8 cellular contexts compared by ENCODE assay signal in genomic region chr16:85220125-85220839, GRCh38.
DNase-seq lines count a peak whose midpoint lies in the region; ATAC-seq, FAIRE-seq and TF ChIP-seq lines count a peak whose summit lies in the region.

No MANE protein-coding gene starts in this region.

- no peak for TF ChIP-seq RAD21 in A549 (conservative IDR thresholded peaks at IDR 0.05 in 1 of 2, IDR thresholded peaks at IDR 0.05 in 1 of 2)

- peak overlapping the region; percentile 86 to 96 (median 90) for H3K27ac Mint-ChIP-seq in brain

- ATAC-seq in A549 = peak in 1 of 2 experiments; percentile 33; a peak in 2 of 6 replicates

- H3K36me3 Mint-ChIP-seq in brain = no peaks in the 10 kb centered on the region

- H3K27ac ChIP-seq in A549 = peak overlapping the region in 1 of 2 experiments; percentile 57; a peak in 2 of 6 replicates

- 0 out of 3 replicates have a peak overlapping the region, but pooled peaks have one; percentile 16 for H3K4me2 ChIP-seq in A549

- peaks cover 0 to 3% (median 0%) of the 10 kb centered on the region in 5 experiments for H3K9me3 Mint-ChIP-seq in brain

- no peak for TF ChIP-seq CTCF in A549 (IDR thresholded peaks at IDR 0.05)
- TF ChIP-seq CTCF in brain (conservative IDR thresholded peaks at IDR 0.05) = no peak
- no peak for TF ChIP-seq CTCF in GM10266 (IDR thresholded peaks at IDR 0.05; ENCODE audit: control insufficient read depth, insufficient read depth, low read depth, missing control alignments)

- TF ChIP-seq POLR2A in A549 (IDR thresholded peaks at IDR 0.05; ENCODE audit: low read length) = no peak

- H3K27me3 Mint-ChIP-seq in brain = peaks cover 9% of the 10 kb centered on the region

- H3K4me3 Mint-ChIP-seq in brain = peak overlapping the region; percentile 58 to 67 (median 64)

- no peak for FAIRE-seq in A549 (lab: Jason Lieb, UNC)
- peak; percentile 17 for FAIRE-seq in islet of Langerhans (lab: Jason Lieb, UNC)

- no peaks in the 10 kb centered on the region for H3K9me3 ChIP-seq in A549

- whole genome bisulfite sequencing in A549 (ENCODE audit: missing lambda C conversion rate) = 67% methylated on average over 30 of the region's 31 CpGs

- H3K4me1 ChIP-seq in A549 = peaks cover 7% of the 10 kb centered on the region; the same call in 1 of the 3 replicates

- no peak for TF ChIP-seq EP300 in A549 (IDR thresholded peaks at IDR 0.05)

- POLR2A ChIA-PET in A549 (lab: Yijun Ruan, JAX) = no interaction called here

- H3K4me3 ChIP-seq in A549 = no peak overlapping the region

- peaks cover 67% of the 10 kb centered on the region for H3K4me1 Mint-ChIP-seq in brain

- CTCF ChIA-PET in A549 (lab: Yijun Ruan, JAX) = interaction anchor here (0.9 to 3.2 kb wide), 4 partner anchors 12 to 105 kb away, joined by 3 to 16 read pairs (median 7); no protein-coding TSS in a partner anchor

- DNase-seq in A549 (ENCODE audit: low read depth in 1 of 2, low spot score in 1 of 2) = no peak
- DNase-seq in NCI-H1694 treated with DMSO at 0.1 percent for 48 hours (lab: John Stamatoyannopoulos, UW) = peak; percentile 98
- DNase-seq in superior temporal gyrus (ENCODE audit: extremely low spot score) = peak; percentile 62
- DNase-seq in glomerular visceral epithelial cell (ENCODE audit: extremely low spot score) = no peak
- no peak for DNase-seq in HuH-7.5 (ENCODE audit: low spot score)
- DNase-seq in GM10266 (ENCODE audit: extremely low spot score) = no peak

TF ChIP-seq in A549, 52 proteins besides CTCF, POLR2A, EP300 and RAD21:
- TF ChIP-seq MYC (IDR thresholded peaks at IDR 0.05; ENCODE audit: borderline replicate concordance, low read length) (no peak), HOXB13 (CRISPR knock-in tag; IDR thresholded peaks at IDR 0.05; ENCODE audit: low read depth) (no peak), CHD2 (IDR thresholded peaks at IDR 0.05; ENCODE audit: low read length, partially characterized antibody) (no peak), ATOH8 (CRISPR knock-in tag; IDR thresholded peaks at IDR 0.05; ENCODE audit: low read depth) (no peak), HDAC2 (IDR thresholded peaks at IDR 0.05) (no peak), CBX2 (IDR thresholded peaks at IDR 0.05; ENCODE audit: borderline replicate concordance, low read depth) (no peak), PBX3 (IDR thresholded peaks at IDR 0.05) (no peak), FOXS1 (CRISPR knock-in tag; IDR thresholded peaks at IDR 0.05) (no peak), EHF (CRISPR knock-in tag; IDR thresholded peaks at IDR 0.05) (no peak)
TF ChIP-seq in A549: peak in this region for 0.

Comparison
In these comparisons a context has a peak if more than half of its experiments do, and no peak if none do; other contexts are left out.
1. DNase-seq: peak in NCI-H1694 treated with DMSO at 0.1 percent for 48 hours (single experiment) and superior temporal gyrus (single experiment); none in A549 (0 of 2), glomerular visceral epithelial cell (single experiment), HuH-7.5 (single experiment) and GM10266 (single experiment).